Comparison of ENCODE assay signal across 18 cellular contexts in genomic region chr17:45441536-45442310, GRCh38. TPM values are rescaled to one million over a fixed set of nuclear protein-coding genes. Genes with fewer than 3 reads are reported as not detected.
A peak's percentile ranks its signal among the peaks of the same experiment; 100 is the strongest.
DNase-seq lines count a peak whose midpoint lies in the region; ATAC-seq and TF ChIP-seq lines count a peak whose summit lies in the region.
"Had no signal": no experiment of that assay in that cellular context is flagged by ENCODE, and none has a peak within 500 bp of the region (broad histone marks: within the 10 kb centered on the region; RNA-seq: fewer than 3 reads in every experiment).

No MANE protein-coding gene starts in this region.

- DNase-seq in activated CD8-positive, alpha-beta T cell treated with anti-CD3 and anti-CD28 coated beads, Interleukin-2, amount 10 ng/mL, durations not matched to agents 7 days and 5 days: no peak
- no peak for DNase-seq in activated CD8-positive, alpha-beta T cell treated with anti-CD3 and anti-CD28 coated beads for 36 hours
- DNase-seq in H7 (peak; percentile 48), left lobe of liver (ENCODE audit: low spot score) (no peak), NCI-H187 (lab: John Stamatoyannopoulos, UW) (no peak)
- no peak for DNase-seq in effector memory CD8-positive, alpha-beta T cell
- no peak for DNase-seq in stimulated activated effector memory CD8-positive, alpha-beta T cell treated with anti-CD3 and anti-CD28 coated beads, Interleukin-12 subunit alpha, Interleukin-12 subunit beta, amount 100 ng/mL, for 72 hours (ENCODE audit: low spot score in 2 of 2)
- DNase-seq in stimulated activated CD4-positive, alpha-beta T cell treated with anti-CD3 and anti-CD28 coated beads, Interleukin-12 subunit alpha, Interleukin-12 subunit beta, amount 100 ng/mL, for 4 hours: no peak
- DNase-seq: DMS79, foreskin melanocyte, kidney glomerular epithelial cell, natural killer cell, NCI-H2029, SW 1271 had no signal

- no peak overlapping the region for H3K4me3 Mint-ChIP-seq in activated CD8-positive, alpha-beta T cell treated with anti-CD3 and anti-CD28 coated beads, Interleukin-2, amount 10 ng/mL, durations not matched to agents 7 days and 5 days
- no peak overlapping the region for H3K4me3 Mint-ChIP-seq in activated CD8-positive, alpha-beta T cell treated with anti-CD3 and anti-CD28 coated beads for 36 hours
- no peak overlapping the region for H3K4me3 Mint-ChIP-seq in effector memory CD8-positive, alpha-beta T cell
- H3K4me3 Mint-ChIP-seq in stimulated activated effector memory CD8-positive, alpha-beta T cell treated with anti-CD3 and anti-CD28 coated beads, Interleukin-12 subunit alpha, Interleukin-12 subunit beta, amount 100 ng/mL, for 72 hours: no peak overlapping the region
- H3K4me3 Mint-ChIP-seq: activated T-helper 1 cell treated with anti-CD3 and anti-CD28 coated beads, Interleukin-12 subunit alpha, Interleukin-12 subunit beta, Interleukin-2, Interleukin-4 antibody, amounts not matched to agents 30 ng/mL and 10 ng/mL and 1 ng/mL, durations not matched to agents 14 hours and 24 hours and 36 hours; dendritic cell treated with granulocyte-macrophage colony-stimulating factor and Interleukin-4, amounts not matched to agents 40 ng/mL and 50 ng/mL, for 4 days; natural killer cell had no signal

- H3K36me3 ChIP-seq in H7 (replicated peaks; ENCODE audit: control insufficient read depth, insufficient read depth, low read length): no peaks in the 10 kb centered on the region

- H3K27ac Mint-ChIP-seq in activated CD8-positive, alpha-beta T cell treated with anti-CD3 and anti-CD28 coated beads, Interleukin-2, amount 10 ng/mL, durations not matched to agents 7 days and 5 days: peak overlapping the region; percentile 15
- H3K27ac Mint-ChIP-seq in activated CD8-positive, alpha-beta T cell treated with anti-CD3 and anti-CD28 coated beads for 36 hours: no peak overlapping the region
- H3K27ac Mint-ChIP-seq in effector memory CD8-positive, alpha-beta T cell: peak overlapping the region; percentile 76 to 82
- H3K27ac Mint-ChIP-seq in stimulated activated effector memory CD8-positive, alpha-beta T cell treated with anti-CD3 and anti-CD28 coated beads, Interleukin-12 subunit alpha, Interleukin-12 subunit beta, amount 100 ng/mL, for 72 hours: peak overlapping the region; percentile 81
- H3K27ac Mint-ChIP-seq: dendritic cell treated with granulocyte-macrophage colony-stimulating factor and Interleukin-4, amounts not matched to agents 40 ng/mL and 50 ng/mL, for 4 days had no signal

- peaks cover 14% of the 10 kb centered on the region for H3K36me3 Mint-ChIP-seq in activated CD8-positive, alpha-beta T cell treated with anti-CD3 and anti-CD28 coated beads, Interleukin-2, amount 10 ng/mL, durations not matched to agents 7 days and 5 days (ENCODE audit: low read depth)
- peaks cover 6% of the 10 kb centered on the region for H3K36me3 Mint-ChIP-seq in activated CD8-positive, alpha-beta T cell treated with anti-CD3 and anti-CD28 coated beads for 36 hours (ENCODE audit: low read depth)
- peaks cover 28% of the 10 kb centered on the region for H3K36me3 Mint-ChIP-seq in effector memory CD8-positive, alpha-beta T cell (ENCODE audit: insufficient read depth)
- H3K36me3 Mint-ChIP-seq in stimulated activated effector memory CD8-positive, alpha-beta T cell treated with anti-CD3 and anti-CD28 coated beads, Interleukin-12 subunit alpha, Interleukin-12 subunit beta, amount 100 ng/mL, for 72 hours: peaks cover 7% of the 10 kb centered on the region
- H3K36me3 Mint-ChIP-seq: natural killer cell had no signal

- CTCF ChIA-PET in activated CD8-positive, alpha-beta T cell treated with anti-CD3 and anti-CD28 coated beads, Interleukin-2, amount 10 ng/mL, durations not matched to agents 7 days and 5 days (lab: Charles Lee): no interaction called here
- CTCF ChIA-PET in activated CD8-positive, alpha-beta T cell treated with anti-CD3 and anti-CD28 coated beads for 36 hours (lab: Charles Lee): interaction anchor here (0.8 to 1.3 kb wide), 2 partner anchors 13 to 222 kb away, joined by 3 read pairs; no protein-coding TSS in a partner anchor

- no peak for ATAC-seq in activated CD8-positive, alpha-beta T cell treated with anti-CD3 and anti-CD28 coated beads, Interleukin-2, amount 10 ng/mL, durations not matched to agents 7 days and 5 days
- no peak for ATAC-seq in activated CD8-positive, alpha-beta T cell treated with anti-CD3 and anti-CD28 coated beads for 36 hours
- no peak for ATAC-seq in effector memory CD8-positive, alpha-beta T cell (replicated peaks)
- no peak for ATAC-seq in stimulated activated effector memory CD8-positive, alpha-beta T cell treated with anti-CD3 and anti-CD28 coated beads, Interleukin-12 subunit alpha, Interleukin-12 subunit beta, amount 100 ng/mL, for 72 hours
- ATAC-seq in left lobe of liver: no peak
- ATAC-seq: natural killer cell had no signal

- intact Hi-C loops in activated CD8-positive, alpha-beta T cell treated with anti-CD3 and anti-CD28 coated beads for 36 hours (cut with micrococcal nuclease): no loop called here

- no peaks in the 10 kb centered on the region for H3K27me3 Mint-ChIP-seq in activated CD8-positive, alpha-beta T cell treated with anti-CD3 and anti-CD28 coated beads, Interleukin-2, amount 10 ng/mL, durations not matched to agents 7 days and 5 days (ENCODE audit: low read depth)
- H3K27me3 Mint-ChIP-seq in activated CD8-positive, alpha-beta T cell treated with anti-CD3 and anti-CD28 coated beads for 36 hours: no peaks in the 10 kb centered on the region
- no peaks in the 10 kb centered on the region for H3K27me3 Mint-ChIP-seq in effector memory CD8-positive, alpha-beta T cell
- H3K27me3 Mint-ChIP-seq: dendritic cell treated with granulocyte-macrophage colony-stimulating factor and Interleukin-4, amounts not matched to agents 40 ng/mL and 50 ng/mL, for 4 days had no signal

- H3K9me3 Mint-ChIP-seq in activated CD8-positive, alpha-beta T cell treated with anti-CD3 and anti-CD28 coated beads, Interleukin-2, amount 10 ng/mL, durations not matched to agents 7 days and 5 days (ENCODE audit: insufficient read depth): no peaks in the 10 kb centered on the region
- H3K9me3 Mint-ChIP-seq in activated CD8-positive, alpha-beta T cell treated with anti-CD3 and anti-CD28 coated beads for 36 hours: no peaks in the 10 kb centered on the region
- no peaks in the 10 kb centered on the region for H3K9me3 Mint-ChIP-seq in effector memory CD8-positive, alpha-beta T cell
- H3K9me3 Mint-ChIP-seq in stimulated activated effector memory CD8-positive, alpha-beta T cell treated with anti-CD3 and anti-CD28 coated beads, Interleukin-12 subunit alpha, Interleukin-12 subunit beta, amount 100 ng/mL, for 72 hours: no peaks in the 10 kb centered on the region
- H3K9me3 Mint-ChIP-seq: activated T-helper 1 cell treated with anti-CD3 and anti-CD28 coated beads, Interleukin-12 subunit alpha, Interleukin-12 subunit beta, Interleukin-2, Interleukin-4 antibody, amounts not matched to agents 30 ng/mL and 10 ng/mL and 1 ng/mL, durations not matched to agents 14 hours and 24 hours and 36 hours; dendritic cell treated with granulocyte-macrophage colony-stimulating factor and Interleukin-4, amounts not matched to agents 40 ng/mL and 50 ng/mL, for 4 days; natural killer cell had no signal

- POLR2A ChIA-PET in activated CD8-positive, alpha-beta T cell treated with anti-CD3 and anti-CD28 coated beads, Interleukin-2, amount 10 ng/mL, durations not matched to agents 7 days and 5 days (lab: Charles Lee): interaction anchor here (1.3 kb wide), 1 partner anchor 143 kb away, joined by 3 read pairs; no protein-coding TSS in a partner anchor
- POLR2A ChIA-PET in activated CD8-positive, alpha-beta T cell treated with anti-CD3 and anti-CD28 coated beads for 36 hours (lab: Charles Lee): no interaction called here

- H3K4me3 ChIP-seq in H7 (ENCODE audit: insufficient read depth, low read depth, low read length): no peak overlapping the region
- H3K4me3 ChIP-seq: adrenal gland, skin epidermis had no signal

- H3K4me1 Mint-ChIP-seq in activated CD8-positive, alpha-beta T cell treated with anti-CD3 and anti-CD28 coated beads, Interleukin-2, amount 10 ng/mL, durations not matched to agents 7 days and 5 days (ENCODE audit: low read depth): peaks cover 41% of the 10 kb centered on the region
- peaks cover 26% of the 10 kb centered on the region for H3K4me1 Mint-ChIP-seq in activated CD8-positive, alpha-beta T cell treated with anti-CD3 and anti-CD28 coated beads for 36 hours (ENCODE audit: low read depth)
- peaks cover 6 to 11% of the 10 kb centered on the region in 2 donors for H3K4me1 Mint-ChIP-seq in effector memory CD8-positive, alpha-beta T cell (ENCODE audit: low read depth in 2 of 2)
- peaks cover 36% of the 10 kb centered on the region for H3K4me1 Mint-ChIP-seq in stimulated activated effector memory CD8-positive, alpha-beta T cell treated with anti-CD3 and anti-CD28 coated beads, Interleukin-12 subunit alpha, Interleukin-12 subunit beta, amount 100 ng/mL, for 72 hours

- no peaks in the 10 kb centered on the region for H3K27me3 ChIP-seq in H7 (ENCODE audit: control insufficient read depth, insufficient read depth, low read length)
- H3K27me3 ChIP-seq: adrenal gland had no signal

- no peak for TF ChIP-seq CTCF in activated CD8-positive, alpha-beta T cell treated with anti-CD3 and anti-CD28 coated beads for 36 hours (IDR thresholded peaks at IDR 0.05)

RNA-seq across cellular contexts. Expression of gene ARHGAP27, which starts 9.1 kb away (rescaled TPM):
- total RNA-seq in activated CD8-positive, alpha-beta T cell treated with anti-CD3 and anti-CD28 coated beads, Interleukin-2, amount 10 ng/mL, durations not matched to agents 7 days and 5 days: 100 to 1,000 TPM; 100 to 106 TPM
- 10 to 100 TPM; 37.8 to 40.9 TPM for total RNA-seq in activated CD8-positive, alpha-beta T cell treated with anti-CD3 and anti-CD28 coated beads for 36 hours
- total RNA-seq in H7 (2014; rRNA removed; shearing (Covaris generic)): 4.5 and 5.4 TPM in 2 replicates
- total RNA-seq in left lobe of liver: 6.5 TPM

RNA-seq across cellular contexts. Expression of gene PLEKHM1, which starts 48.8 kb away (rescaled TPM):
- 10 to 100 TPM; 50.5 to 52.7 TPM for total RNA-seq in activated CD8-positive, alpha-beta T cell treated with anti-CD3 and anti-CD28 coated beads, Interleukin-2, amount 10 ng/mL, durations not matched to agents 7 days and 5 days
- total RNA-seq in activated CD8-positive, alpha-beta T cell treated with anti-CD3 and anti-CD28 coated beads for 36 hours: 10 to 100 TPM; 18.8 to 20.0 TPM
- 5.0 and 5.8 TPM in 2 replicates for total RNA-seq in H7 (2014; rRNA removed; shearing (Covaris generic))
- total RNA-seq in left lobe of liver: 23.7 TPM
